In genomic region chr16:89334461-89334860, GRCh38 we compare ENCODE assay signal across 9 cellular contexts.
DNase-seq lines count a peak whose midpoint lies in the region; FAIRE-seq and TF ChIP-seq lines count a peak whose summit lies in the region.
"Had no signal": no experiment of that assay in that cellular context is flagged by ENCODE, and none has a peak within 500 bp of the region (broad histone marks: within the 10 kb centered on the region; RNA-seq: fewer than 3 reads in every experiment).

No MANE protein-coding gene starts in this region.

- H3K27me3 ChIP-seq in KMS-11 (ENCODE audit: insufficient read depth, low read depth), result no peaks in the 10 kb centered on the region
- H3K27me3 ChIP-seq in adrenal gland, result no peaks in the 10 kb centered on the region
- H3K27me3 ChIP-seq in keratinocyte (ENCODE audit: control insufficient read depth, extremely low read depth, insufficient read depth, low read length), result no peaks in the 10 kb centered on the region
- no peaks in the 10 kb centered on the region for H3K27me3 ChIP-seq in smooth muscle cell (ENCODE audit: low read depth)
- H3K27me3 ChIP-seq in HAP-1 (ENCODE audit: low read depth), result no peaks in the 10 kb centered on the region

- no peak for FAIRE-seq in keratinocyte (lab: Jason Lieb, UNC)
- FAIRE-seq: endometrium had no signal

- H3K9me3 ChIP-seq in adrenal gland (replicated peaks in 1 of 3) (no peaks in the 10 kb centered on the region), keratinocyte (ENCODE audit: control insufficient read depth, low read depth, low read length) (no peaks in the 10 kb centered on the region), smooth muscle cell (replicated peaks; ENCODE audit: low read depth) (no peaks in the 10 kb centered on the region), HAP-1 (no peaks in the 10 kb centered on the region)

- WGBS in adrenal gland, 4 donors, result 53 to 79% (median 70%) methylated on average over 4 to 12 of the region's 12 CpGs
- WGBS in smooth muscle cell (ENCODE audit: low lambda C conversion rate), result 95% methylated on average over 12 of the region's 12 CpGs

- peaks cover 12% of the 10 kb centered on the region for H3F3A ChIP-seq in smooth muscle cell (ENCODE audit: low read depth)

- dilution Hi-C loops in keratinocyte (cut with MboI; ENCODE audit: extremely low pct_ligation_motif_present, low sequenced_read_pairs), result no loop called here

- intact Hi-C loops in adrenal gland (cut with DNase I), result loop anchor here in 1 of 2 donors (5.0 kb wide), 1 partner anchor 173 kb away; the partner anchor contains the start of gene SPG7

- H3K9ac ChIP-seq in KMS-11, result no peak overlapping the region
- H3K9ac ChIP-seq in keratinocyte (ENCODE audit: control insufficient read depth, extremely low read depth, insufficient read depth, low read length), result peak overlapping the region; percentile 7
- no peak overlapping the region for H3K9ac ChIP-seq in smooth muscle cell (ENCODE audit: low read depth)

- H3K9me1 ChIP-seq in keratinocyte (ENCODE audit: control insufficient read depth, extremely low read depth, insufficient read depth, low read length), result peaks cover 8% of the 10 kb centered on the region

- peak overlapping the region; percentile 13; the same call in 1 of the 2 replicates for H3K4me2 ChIP-seq in KMS-11
- peak overlapping the region; percentile 26 for H3K4me2 ChIP-seq in keratinocyte (ENCODE audit: control insufficient read depth, extremely low read depth, insufficient read depth, low read depth, low read length)
- peak overlapping the region; percentile 27 for H3K4me2 ChIP-seq in smooth muscle cell

- H3K4me3 ChIP-seq in KMS-11 (IDR thresholded peaks at IDR 0.05; ENCODE audit: insufficient read depth, low read depth, low read length) (no peak overlapping the region), adrenal gland (no peak overlapping the region), keratinocyte (ENCODE audit: control insufficient read depth in 2 of 3, extremely low read depth in 1 of 3, insufficient read depth in 2 of 3, low read depth in 1 of 3, low read length in 3 of 3) (no peak overlapping the region), smooth muscle cell (no peak overlapping the region), HAP-1 (no peak overlapping the region)

- no peak for TF ChIP-seq POLR2A in adrenal gland (IDR thresholded peaks at IDR 0.05)

- peaks cover 26% of the 10 kb centered on the region for H3K4me1 ChIP-seq in KMS-11 (ENCODE audit: low read depth, poor library complexity, severe bottlenecking)
- peaks cover 10 to 75% of the 10 kb centered on the region in 2 donors for H3K4me1 ChIP-seq in adrenal gland (replicated peaks in 1 of 2)
- peaks cover 27% of the 10 kb centered on the region for H3K4me1 ChIP-seq in keratinocyte (ENCODE audit: control insufficient read depth, extremely low read depth, insufficient read depth, low read length)
- peaks cover 7% of the 10 kb centered on the region for H3K4me1 ChIP-seq in smooth muscle cell (ENCODE audit: low read depth)
- H3K4me1 ChIP-seq in HAP-1, result peaks cover 11% of the 10 kb centered on the region

- in situ Hi-C loops in HAP-1 (cut with MboI; ENCODE audit: low sequenced_read_pairs), result no loop called here

- no peak overlapping the region for H2AFZ ChIP-seq in KMS-11 (ENCODE audit: low read depth)
- H2AFZ ChIP-seq in keratinocyte (ENCODE audit: control insufficient read depth, low read length), result no peak overlapping the region
- H2AFZ ChIP-seq in smooth muscle cell (ENCODE audit: low read depth), result no peak overlapping the region

- DNase-seq in adrenal gland (peak in 2 of 7 donors; percentile 23 to 52), keratinocyte (ENCODE audit: low read depth, low spot score) (no peak), smooth muscle cell (lab: John Stamatoyannopoulos, UW; ENCODE audit: unreplicated experiment) (no peak), HAP-1 (ENCODE audit: low spot score in 2 of 2) (no peak), NCI-H774 (lab: John Stamatoyannopoulos, UW) (no peak)
- DNase-seq in stimulated activated CD4-positive, alpha-beta T cell treated with anti-CD3 and anti-CD28 coated beads, Interleukin-2, amount 100 ng/mL, for 24 hours, result no peak
- DNase-seq: NCI-H1105 treated with DMSO at 0.1 percent for 48 hours had no signal

- H3K27ac ChIP-seq in KMS-11, result no peak overlapping the region; the same call in 1 of the 2 replicates
- peak overlapping the region in 4 of 5 donors; percentile 10 to 81 (median 49) for H3K27ac ChIP-seq in adrenal gland
- H3K27ac ChIP-seq in keratinocyte (ENCODE audit: control insufficient read depth, insufficient read depth, low read length), result peak overlapping the region; percentile 30
- H3K27ac ChIP-seq in smooth muscle cell (ENCODE audit: low read depth), result peak overlapping the region; percentile 67

- H4K20me1 ChIP-seq in KMS-11 (ENCODE audit: insufficient read depth) (peaks cover 69% of the 10 kb centered on the region), keratinocyte (ENCODE audit: control insufficient read depth, extremely low read depth, insufficient read depth, low read length) (peaks cover 27% of the 10 kb centered on the region), smooth muscle cell (ENCODE audit: low read depth) (peaks cover 100% of the 10 kb centered on the region)

- H3K36me3 ChIP-seq in KMS-11 (ENCODE audit: insufficient read depth), result no peaks in the 10 kb centered on the region
- H3K36me3 ChIP-seq in adrenal gland (replicated peaks in 1 of 2), result no peaks in the 10 kb centered on the region
- H3K36me3 ChIP-seq in keratinocyte (ENCODE audit: control insufficient read depth in 2 of 2, extremely low read depth in 1 of 2, insufficient read depth in 2 of 2, low read length in 2 of 2), result peaks cover 0 to 3% of the 10 kb centered on the region in 2 experiments
- no peaks in the 10 kb centered on the region for H3K36me3 ChIP-seq in smooth muscle cell (ENCODE audit: low read depth)
- no peaks in the 10 kb centered on the region for H3K36me3 ChIP-seq in HAP-1 (replicated peaks)

- peaks cover 97% of the 10 kb centered on the region for H3K79me2 ChIP-seq in KMS-11 (ENCODE audit: insufficient read depth, low read depth)
- H3K79me2 ChIP-seq in keratinocyte (ENCODE audit: control insufficient read depth, insufficient read depth, low read length), result peaks cover 93% of the 10 kb centered on the region
- H3K79me2 ChIP-seq in smooth muscle cell (ENCODE audit: low read depth), result peaks cover 99% of the 10 kb centered on the region

- TF ChIP-seq CTCF in KMS-11 (conservative IDR thresholded peaks at IDR 0.05; ENCODE audit: low read depth, low read length) (no peak), adrenal gland (IDR thresholded peaks at IDR 0.05) (no peak), keratinocyte (optimal IDR thresholded peaks at IDR 0.05 in 1 of 3, IDR thresholded peaks at IDR 0.05 in 1 of 3, conservative IDR thresholded peaks at IDR 0.05 in 1 of 3; ENCODE audit: extremely low read depth in 1 of 3, insufficient read depth in 2 of 3, low read length in 3 of 3) (no peak), smooth muscle cell (IDR thresholded peaks at IDR 0.05; ENCODE audit: borderline replicate concordance, insufficient read depth, poor library complexity, severe bottlenecking) (no peak)
